15 cellular contexts compared by ENCODE assay signal in genomic region chr3:76753599-76753998, GRCh38.
A peak's percentile ranks its signal among the peaks of the same experiment; 100 is the strongest.
DNase-seq lines count a peak whose midpoint lies in the region; FAIRE-seq and TF ChIP-seq lines count a peak whose summit lies in the region.
"Had no signal": no experiment of that assay in that cellular context is flagged by ENCODE, and none has a peak within 500 bp of the region (broad histone marks: within the 10 kb centered on the region; RNA-seq: fewer than 3 reads in every experiment).

No MANE protein-coding gene starts in this region.

- H3K9me3 ChIP-seq in WERI-Rb-1 (ENCODE audit: severe bottlenecking), result no peaks in the 10 kb centered on the region
- H3K9me3 ChIP-seq in uterus, result no peaks in the 10 kb centered on the region
- H3K9me3 ChIP-seq: gastrocnemius medialis, ovary had no signal

- DNase-seq in HT-29 (ENCODE audit: low spot score) (peak; percentile 29), WERI-Rb-1 (no peak), iris pigment epithelial cell (ENCODE audit: low read depth) (peak; percentile 12), SKM-1 treated with dmso at 0.1 percent for 144 hours (lab: John Stamatoyannopoulos, UW; ENCODE audit: unreplicated experiment) (no peak), pons (ENCODE audit: low spot score) (no peak), frontal cortex (ENCODE audit: low spot score in 2 of 2) (no peak), uterus (no peak)
- DNase-seq: activated CD8-positive, alpha-beta memory T cell treated with anti-CD3 and anti-CD28 coated beads, Interleukin-2, amount 10 ng/mL, durations not matched to agents 7 days and 5 days; activated naive CD8-positive, alpha-beta T cell treated with anti-CD3 and anti-CD28 coated beads, Interleukin-2, amount 10 ng/mL, durations not matched to agents 7 days and 5 days; gastrocnemius medialis; ovary had no signal

- H3K4me1 ChIP-seq in uterus, result no peaks in the 10 kb centered on the region
- H3K4me1 ChIP-seq: gastrocnemius medialis had no signal

- peak; percentile 14; the same call in 1 of the 2 replicates for TF ChIP-seq CTCF in WERI-Rb-1 (IDR thresholded peaks at IDR 0.05; ENCODE audit: low read depth, low read length)
- TF ChIP-seq CTCF in uterus (IDR thresholded peaks at IDR 0.05), result no peak

- H3K36me3 ChIP-seq in WERI-Rb-1, result no peaks in the 10 kb centered on the region
- H3K36me3 ChIP-seq in uterus, result no peaks in the 10 kb centered on the region
- H3K36me3 ChIP-seq: gastrocnemius medialis, ovary had no signal

- no peak for TF ChIP-seq POLR2A in uterus (IDR thresholded peaks at IDR 0.05)

- no peak overlapping the region for H3K27ac ChIP-seq in WERI-Rb-1
- H3K27ac ChIP-seq in uterus, result no peak overlapping the region
- H3K27ac ChIP-seq: gastrocnemius medialis, KMS-11, ovary, RWPE1 had no signal

- intact Hi-C loops in uterus (cut with DNase I; ENCODE audit: low total_unique reads), result no loop called here

- H3K4me3 ChIP-seq in WERI-Rb-1 (ENCODE audit: low read depth, low read length) (no peak overlapping the region), uterus (no peak overlapping the region)
- H3K4me3 ChIP-seq: gastrocnemius medialis, ovary had no signal

- FAIRE-seq in A204.1 (lab: Jason Lieb, UNC), result peak; percentile 21
- FAIRE-seq in frontal cortex (lab: Jason Lieb, UNC), result no peak
- FAIRE-seq: TTC549 had no signal

- H3K27me3 ChIP-seq in WERI-Rb-1 (ENCODE audit: insufficient read depth, low read depth, severe bottlenecking) (no peaks in the 10 kb centered on the region), uterus (no peaks in the 10 kb centered on the region)
- H3K27me3 ChIP-seq: gastrocnemius medialis, ovary had no signal

Comparison
In these comparisons a context has a peak if more than half of its experiments do, and no peak if none do; other contexts are left out.
1. DNase-seq: peak in HT-29 (single experiment) and iris pigment epithelial cell (single experiment); none in WERI-Rb-1 (single experiment), SKM-1 treated with dmso at 0.1 percent for 144 hours (single experiment), pons (single experiment), frontal cortex (0 of 2) and uterus (0 of 2).